ENCODE assay signal across 8 cellular contexts in the genomic region with DNA sequence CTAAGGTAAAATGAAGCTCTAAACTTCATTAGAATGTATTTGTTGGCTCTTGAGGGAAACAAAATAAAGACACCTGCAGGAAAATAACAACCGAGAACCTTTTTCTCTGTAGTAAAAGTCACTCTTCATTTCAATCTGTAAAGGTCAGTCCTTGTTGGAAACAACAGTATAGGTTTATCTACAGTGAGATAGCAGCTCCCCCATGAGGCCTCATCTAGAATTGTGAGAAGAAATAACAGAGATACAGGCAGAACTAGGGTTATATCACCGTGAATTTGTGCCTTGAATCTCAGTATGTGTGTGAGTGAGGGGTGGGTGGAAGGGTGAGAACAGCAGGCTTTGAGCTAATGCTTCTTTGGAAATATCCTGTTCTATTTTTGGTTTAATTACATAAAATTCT.
DNase-seq lines count a peak whose midpoint lies in the region; ATAC-seq and TF ChIP-seq lines count a peak whose summit lies in the region.

No MANE protein-coding gene starts in this region.

- H3K9me3 ChIP-seq in DOHH2 (ENCODE audit: control insufficient read depth, insufficient read depth, low read length) (no peaks in the 10 kb centered on the region), suprapubic skin (no peaks in the 10 kb centered on the region)

- H3K4me3 ChIP-seq in DOHH2 (ENCODE audit: low read length), result no peak overlapping the region
- H3K4me3 ChIP-seq in fibroblast of mammary gland (ENCODE audit: control insufficient read depth, low read depth, low read length), result no peak overlapping the region
- no peak overlapping the region for H3K4me3 ChIP-seq in suprapubic skin

- peak; percentile 34 for DNase-seq in NCI-H460 (ENCODE audit: extremely low read depth, low read depth)
- peak; percentile 2 for DNase-seq in fibroblast of mammary gland (ENCODE audit: low read depth)
- DNase-seq in T1000 (lab: John Stamatoyannopoulos, UW), result no peak
- DNase-seq in suprapubic skin (ENCODE audit: low spot score in 2 of 2), result no peak

- no peak for TF ChIP-seq EP300 in suprapubic skin (IDR thresholded peaks at IDR 0.05)

- no peaks in the 10 kb centered on the region for H3K4me1 ChIP-seq in DOHH2 (ENCODE audit: control insufficient read depth, low read length)
- H3K4me1 ChIP-seq in suprapubic skin, result no peaks in the 10 kb centered on the region

- peak; percentile 42 for TF ChIP-seq CTCF in DOHH2 (IDR thresholded peaks at IDR 0.05; ENCODE audit: low read depth, low read length, poor library complexity, severe bottlenecking)
- TF ChIP-seq CTCF in fibroblast of mammary gland (conservative IDR thresholded peaks at IDR 0.05; ENCODE audit: control insufficient read depth, insufficient read depth, low read depth, low read length), result peak; percentile 25
- no peak for TF ChIP-seq CTCF in suprapubic skin (IDR thresholded peaks at IDR 0.05)

- H3K36me3 ChIP-seq in DOHH2 (ENCODE audit: control insufficient read depth, low read length) (no peaks in the 10 kb centered on the region), suprapubic skin (no peaks in the 10 kb centered on the region)

- no peaks in the 10 kb centered on the region for H3F3A ChIP-seq in DOHH2 (ENCODE audit: control insufficient read depth, insufficient read depth)

- H3K27ac ChIP-seq in DOHH2 (ENCODE audit: low read depth, low read length), result no peak overlapping the region
- H3K27ac ChIP-seq in suprapubic skin, result no peak overlapping the region

- no peaks in the 10 kb centered on the region for H4K20me1 ChIP-seq in DOHH2 (ENCODE audit: control insufficient read depth, insufficient read depth, low read depth, low read length)

- no peak for TF ChIP-seq POLR2A in suprapubic skin (IDR thresholded peaks at IDR 0.05)

- ATAC-seq in GM21786 (IDR thresholded peaks at IDR 0.05; ENCODE audit: unreplicated experiment) (peak; percentile 81), HG03196 (IDR thresholded peaks at IDR 0.05; ENCODE audit: unreplicated experiment) (no peak), HG02970 (IDR thresholded peaks at IDR 0.05; ENCODE audit: low FRiP score, unreplicated experiment) (no peak)

- H3K27me3 ChIP-seq in DOHH2 (ENCODE audit: control insufficient read depth, low read length) (no peaks in the 10 kb centered on the region), suprapubic skin (no peaks in the 10 kb centered on the region)

- H3K9me2 ChIP-seq in DOHH2 (replicated peaks; ENCODE audit: control insufficient read depth, low read length), result no peaks in the 10 kb centered on the region

- H3K4me2 ChIP-seq in DOHH2 (ENCODE audit: low read length), result no peak overlapping the region

- 20% methylated on average over 2 of the region's 2 CpGs for WGBS in suprapubic skin

- H3K79me2 ChIP-seq in DOHH2 (ENCODE audit: control insufficient read depth, low read length), result no peaks in the 10 kb centered on the region

Comparison
In these comparisons a context has a peak if more than half of its experiments do, and no peak if none do; other contexts are left out.
1. CTCF ChIP-seq: peak in DOHH2 (single experiment) and fibroblast of mammary gland (single experiment); none in suprapubic skin (0 of 2).
2. DNase-seq: peak in NCI-H460 (single experiment) and fibroblast of mammary gland (single experiment); none in T1000 (single experiment) and suprapubic skin (0 of 2).